15 cellular contexts compared by ENCODE assay signal in the genomic region with DNA sequence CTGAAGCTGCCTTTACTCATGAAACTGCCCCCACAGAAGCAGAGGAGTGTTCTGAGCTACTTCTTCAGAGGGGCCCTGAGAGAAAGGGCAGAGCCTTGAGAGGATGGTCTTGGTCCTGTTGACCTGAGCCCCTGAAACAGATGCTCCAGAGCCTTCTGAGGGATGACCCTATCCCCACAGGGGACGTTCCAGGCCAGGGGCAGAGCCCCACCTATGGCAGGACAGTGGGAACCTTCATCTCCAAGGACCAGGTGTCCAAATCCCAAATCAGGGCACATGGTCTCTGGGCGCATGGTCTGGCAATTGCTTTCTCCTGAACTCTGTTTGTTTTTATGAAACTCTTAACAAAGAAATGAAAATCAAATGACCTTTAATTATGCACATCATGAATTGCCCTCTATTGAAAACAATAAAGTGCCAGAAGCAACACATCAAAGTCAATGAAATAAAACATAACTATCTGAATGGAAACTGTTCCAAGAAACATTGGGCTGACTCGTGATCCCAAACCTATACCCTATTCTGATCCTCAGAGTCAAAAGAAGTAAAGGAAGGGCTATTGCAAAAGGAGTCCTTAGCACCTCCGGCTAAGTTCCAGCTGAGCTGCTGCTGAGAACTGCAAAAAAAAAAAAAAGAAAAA. TPM values are rescaled to one million over a fixed set of nuclear protein-coding genes. Genes with fewer than 3 reads are reported as not detected.
DNase-seq lines count a peak whose midpoint lies in the region; ATAC-seq and TF ChIP-seq lines count a peak whose summit lies in the region.
"Had no signal": no experiment of that assay in that cellular context is flagged by ENCODE, and none has a peak within 500 bp of the region (broad histone marks: within the 10 kb centered on the region; RNA-seq: fewer than 3 reads in every experiment).

No MANE protein-coding gene starts in this region.

- no peak overlapping the region for H3K27ac ChIP-seq in ovary
- H3K27ac ChIP-seq in SJCRH30: no peak overlapping the region
- H3K27ac ChIP-seq: KMS-11 had no signal

- WGBS in ovary, 3 donors: 67 to 82% (median 77%) methylated on average over 4 of the region's 4 CpGs

- H3K4me3 Mint-ChIP-seq in activated T-cell treated with anti-CD3 and anti-CD28 coated beads, Interleukin-2, amount 50 U/mL, for 72 hours: peak overlapping the region; percentile 34 to 59
- peak overlapping the region; percentile 31 to 78 (median 59) for H3K4me3 Mint-ChIP-seq in immature natural killer cell
- H3K4me3 Mint-ChIP-seq in stimulated activated naive CD8-positive, alpha-beta T cell treated with anti-CD3 and anti-CD28 coated beads, Interleukin-15, amount 100 ng/mL, for 72 hours: peak overlapping the region; percentile 53 to 72

- no peak for TF ChIP-seq CTCF in ovary (IDR thresholded peaks at IDR 0.05)

- H3K9me3 ChIP-seq in ovary: no peaks in the 10 kb centered on the region
- no peaks in the 10 kb centered on the region for H3K9me3 ChIP-seq in SJCRH30 (replicated peaks)

- no peak for TF ChIP-seq EP300 in ovary (IDR thresholded peaks at IDR 0.05)

- intact Hi-C loops in ovary (cut with DNase I): no loop called here

- H3K27ac Mint-ChIP-seq in activated T-cell treated with anti-CD3 and anti-CD28 coated beads, Interleukin-2, amount 50 U/mL, for 72 hours: peak overlapping the region; percentile 93
- peak overlapping the region in 3 of 6 donors; percentile 40 to 91 (median 78) for H3K27ac Mint-ChIP-seq in immature natural killer cell
- peak overlapping the region in 1 of 2 donors; percentile 45 for H3K27ac Mint-ChIP-seq in stimulated activated naive CD8-positive, alpha-beta T cell treated with anti-CD3 and anti-CD28 coated beads, Interleukin-15, amount 100 ng/mL, for 72 hours

- H3K36me3 ChIP-seq in ovary (no peaks in the 10 kb centered on the region), SJCRH30 (no peaks in the 10 kb centered on the region)

- ATAC-seq in activated T-cell treated with anti-CD3 and anti-CD28 coated beads, Interleukin-2, amount 50 U/mL, for 72 hours (replicated peaks in 1 of 2): no peak
- ATAC-seq in stimulated activated naive CD8-positive, alpha-beta T cell treated with anti-CD3 and anti-CD28 coated beads, Interleukin-15, amount 100 ng/mL, for 72 hours: no peak
- ATAC-seq in GM18909 (IDR thresholded peaks at IDR 0.05; ENCODE audit: poor library complexity, unreplicated experiment): no peak

- TF ChIP-seq POLR2A in ovary (IDR thresholded peaks at IDR 0.05): no peak

- in situ Hi-C loops in SK-MEL-5 (cut with HindIII; ENCODE audit: low pct_unique_long_range_greater_than_20kb, low sequenced_read_pairs): loop anchor here (25.0 kb wide), 1 partner anchor 117 kb away; a partner anchor contains a TSS

- no peaks in the 10 kb centered on the region for H3K9me3 Mint-ChIP-seq in activated T-cell treated with anti-CD3 and anti-CD28 coated beads, Interleukin-2, amount 50 U/mL, for 72 hours
- H3K9me3 Mint-ChIP-seq in immature natural killer cell: no peaks in the 10 kb centered on the region
- H3K9me3 Mint-ChIP-seq in stimulated activated naive CD8-positive, alpha-beta T cell treated with anti-CD3 and anti-CD28 coated beads, Interleukin-15, amount 100 ng/mL, for 72 hours: no peaks in the 10 kb centered on the region

- no peaks in the 10 kb centered on the region for H3K27me3 Mint-ChIP-seq in activated T-cell treated with anti-CD3 and anti-CD28 coated beads, Interleukin-2, amount 50 U/mL, for 72 hours (ENCODE audit: low read depth)
- H3K27me3 Mint-ChIP-seq in immature natural killer cell (ENCODE audit: low read depth in 3 of 3): peaks cover 1 to 3% (median 2%) of the 10 kb centered on the region in 3 donors
- H3K27me3 Mint-ChIP-seq in stimulated activated naive CD8-positive, alpha-beta T cell treated with anti-CD3 and anti-CD28 coated beads, Interleukin-15, amount 100 ng/mL, for 72 hours: no peaks in the 10 kb centered on the region

- H3K4me1 Mint-ChIP-seq in activated T-cell treated with anti-CD3 and anti-CD28 coated beads, Interleukin-2, amount 50 U/mL, for 72 hours (ENCODE audit: low read depth): peaks cover 67% of the 10 kb centered on the region
- peaks cover 46 to 56% of the 10 kb centered on the region in 2 donors for H3K4me1 Mint-ChIP-seq in immature natural killer cell
- peaks cover 69% of the 10 kb centered on the region for H3K4me1 Mint-ChIP-seq in stimulated activated naive CD8-positive, alpha-beta T cell treated with anti-CD3 and anti-CD28 coated beads, Interleukin-15, amount 100 ng/mL, for 72 hours

- H3K4me3 ChIP-seq in ovary (no peak overlapping the region), SJCRH30 (no peak overlapping the region)

- no peaks in the 10 kb centered on the region for H3K36me3 Mint-ChIP-seq in activated T-cell treated with anti-CD3 and anti-CD28 coated beads, Interleukin-2, amount 50 U/mL, for 72 hours (ENCODE audit: insufficient read depth in 2 of 2)
- H3K36me3 Mint-ChIP-seq in immature natural killer cell: no peaks in the 10 kb centered on the region

- H3K27me3 ChIP-seq in ovary (no peaks in the 10 kb centered on the region), SJCRH30 (no peaks in the 10 kb centered on the region)

- DNase-seq in activated T-cell treated with anti-CD3 and anti-CD28 coated beads, Interleukin-2, amount 50 U/mL, for 72 hours: no peak
- DNase-seq in activated T-cell treated with anti-CD3 and anti-CD28 coated beads for 4 hours (no peak), SK-MEL-5 (ENCODE audit: low read depth, low spot score) (peak; percentile 64), immature natural killer cell (no peak), ovary (no peak), SJCRH30 (no peak)
- DNase-seq in stimulated activated naive CD8-positive, alpha-beta T cell treated with anti-CD3 and anti-CD28 coated beads, Interleukin-15, amount 100 ng/mL, for 72 hours: no peak
- DNase-seq: activated CD8-positive, alpha-beta memory T cell treated with anti-CD3 and anti-CD28 coated beads, Interleukin-2, amount 50 U/mL, for 48 hours; DMS79; glutamatergic neuron; NCI-H187 treated with DMSO at 0.1 percent for 48 hours had no signal

- H3K4me1 ChIP-seq in ovary (ENCODE audit: insufficient read depth) (peaks cover 1% of the 10 kb centered on the region), SJCRH30 (peaks cover 3% of the 10 kb centered on the region; the same call in 1 of the 2 replicates)

RNA-seq across cellular contexts. Expression of a gene that starts 0.5 kb away (rescaled TPM):
- 1 to 10 TPM; 3.0 to 3.2 TPM for total RNA-seq in activated T-cell treated with anti-CD3 and anti-CD28 coated beads, Interleukin-2, amount 50 U/mL, for 72 hours
- total RNA-seq in SK-MEL-5 (2014; rRNA removed; shearing (Covaris generic)): 1.1 and 1.4 TPM in 2 replicates
- 0.56 and 0.87 TPM in 2 replicates for polyA plus RNA-seq in SK-MEL-5 (2015; cell fraction: cytosol; rRNA removed)
- polyA plus RNA-seq in SK-MEL-5 (2015; cell fraction: nucleus; rRNA removed): 2.1 and 4.3 TPM in 2 replicates
- polyA plus RNA-seq in immature natural killer cell (under 1 TPM in 2 of 3 donors, not detected in 1; 0.20 to 0.31 TPM), ovary (under 1 TPM; 0.05 to 0.22 TPM)
- 1 to 10 TPM in 1 of 7 donors, under 1 TPM in 4, not detected in 2; 0.12 to 2.0 (median 0.24) TPM for total RNA-seq in ovary
- total RNA-seq in SJCRH30 (2014; rRNA removed; shearing (Covaris generic)): not detected in 2 replicates
- total RNA-seq: skeletal muscle tissue had no signal
- polyA plus RNA-seq: AG04450 had no signal

RNA-seq across cellular contexts. Expression of a gene that starts 53.2 kb away (rescaled TPM):
- total RNA-seq in activated T-cell treated with anti-CD3 and anti-CD28 coated beads, Interleukin-2, amount 50 U/mL, for 72 hours: under 1 TPM; 0.17 to 0.25 TPM
- total RNA-seq in SK-MEL-5 (2014; rRNA removed; shearing (Covaris generic)): 5.4 and 6.4 TPM in 2 replicates
- polyA plus RNA-seq in SK-MEL-5 (2015; cell fraction: cytosol; rRNA removed): 4.0 TPM in 2 replicates
- polyA plus RNA-seq in SK-MEL-5 (2015; cell fraction: nucleus; rRNA removed): 2.0 and 7.1 TPM in 2 replicates
- polyA plus RNA-seq in immature natural killer cell (not detected), ovary (100 to 1,000 TPM; 256 to 445 TPM)
- 100 to 1,000 TPM; 119 to 322 (median 264) TPM for total RNA-seq in ovary
- total RNA-seq in SJCRH30 (2014; rRNA removed; shearing (Covaris generic)): 86.9 and 90.1 TPM in 2 replicates

RNA-seq across cellular contexts. Expression of a gene that starts 56.5 kb away (rescaled TPM):
- total RNA-seq in activated T-cell treated with anti-CD3 and anti-CD28 coated beads, Interleukin-2, amount 50 U/mL, for 72 hours: 100 to 1,000 TPM in 1 of 2 donors, 10 to 100 TPM in 1; 79.6 to 123 TPM
- total RNA-seq in SK-MEL-5 (2014; rRNA removed; shearing (Covaris generic)): not detected in 2 replicates
- 0.06 TPM in 1 of 2 replicates, not detected in the other for polyA plus RNA-seq in SK-MEL-5 (2015; cell fraction: cytosol; rRNA removed)
- polyA plus RNA-seq in SK-MEL-5 (2015; cell fraction: nucleus; rRNA removed): not detected in 2 replicates
- polyA plus RNA-seq in immature natural killer cell (100 to 1,000 TPM; 215 to 460 (median 264) TPM), ovary (10 to 100 TPM in 1 of 2 donors, 1 to 10 TPM in 1; 2.6 to 14.1 TPM)
- 10 to 100 TPM in 1 of 7 donors, 1 to 10 TPM in 6; 2.0 to 13.7 (median 6.7) TPM for total RNA-seq in ovary
- total RNA-seq in SJCRH30 (2014; rRNA removed; shearing (Covaris generic)): not detected in 2 replicates
- polyA plus RNA-seq: AG04450 had no signal

Comparison
In these comparisons a context has a peak if more than half of its experiments do, and no peak if none do; other contexts are left out.
1. RNA of a gene that starts 53.2 kb away (total RNA-seq): 119 to 322 TPM in ovary and 86.9 to 90.1 TPM in SJCRH30; 5.4 to 6.4 TPM in SK-MEL-5 and 0.17 to 0.25 TPM in activated T-cell treated with anti-CD3 and anti-CD28 coated beads, Interleukin-2, amount 50 U/mL, for 72 hours; every median in the first group is over 10 times any median in the second.
2. RNA of a gene that starts 56.5 kb away (total RNA-seq): 79.6 to 123 TPM in activated T-cell treated with anti-CD3 and anti-CD28 coated beads, Interleukin-2, amount 50 U/mL, for 72 hours; 2.0 to 13.7 TPM in ovary, not detected in SK-MEL-5 and not detected in SJCRH30; every median in the first group is over 4 times any median in the second.
3. Peak in every context shown above with its lines, with median percentiles within 50 percentile points of each other: H3K4me3 Mint-ChIP-seq.